8 cellular contexts compared by ENCODE assay signal in the genomic region with DNA sequence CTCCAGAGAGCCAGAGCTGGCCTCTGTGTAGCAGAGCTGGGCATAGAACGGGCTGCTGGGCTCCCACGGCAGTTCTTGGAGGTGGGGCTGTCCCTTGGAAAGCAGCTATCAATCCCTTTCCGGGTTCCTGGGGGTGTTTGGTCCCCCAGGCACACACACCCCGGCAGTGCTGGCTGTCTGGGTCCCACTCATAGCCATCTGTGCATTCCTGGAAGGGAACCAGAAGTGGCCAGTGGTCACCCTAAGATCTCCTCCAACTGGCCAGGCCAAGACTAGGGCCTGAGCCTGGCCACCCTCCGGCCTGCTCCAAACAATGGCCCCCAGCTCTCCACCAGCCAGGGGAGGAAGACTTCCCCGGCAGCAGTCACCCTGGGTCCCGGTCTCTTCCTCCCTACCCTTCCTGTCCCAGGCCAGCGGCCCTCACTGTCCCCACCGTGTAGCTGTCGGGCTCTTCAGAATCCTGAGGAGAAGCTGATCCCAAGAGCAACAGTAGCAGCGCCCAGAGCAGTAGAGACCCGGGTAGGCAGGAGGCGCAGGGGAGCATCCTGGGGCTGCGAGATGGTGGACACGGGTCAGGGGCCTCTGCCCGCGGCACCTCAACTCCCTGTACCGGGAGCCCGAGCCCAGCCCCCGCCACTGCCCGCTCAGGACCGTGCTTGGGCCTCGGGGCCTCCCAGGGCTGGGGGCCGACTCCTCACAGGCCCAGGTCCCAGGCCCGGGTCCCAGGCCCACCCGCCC. TPM values are rescaled to one million over a fixed set of nuclear protein-coding genes. Genes with fewer than 3 reads are reported as not detected.
A peak's percentile ranks its signal among the peaks of the same experiment; 100 is the strongest.
DNase-seq lines count a peak whose midpoint lies in the region; ATAC-seq lines count a peak whose summit lies in the region.

No MANE protein-coding gene starts in this region.

- H2AFZ ChIP-seq in GM23248: no peak overlapping the region

- peaks cover 34% of the 10 kb centered on the region for H3F3A ChIP-seq in GM23248 (ENCODE audit: insufficient read depth)

- H3K27me3 ChIP-seq in GM23248 (replicated peaks; ENCODE audit: insufficient read depth): no peaks in the 10 kb centered on the region
- H3K27me3 ChIP-seq in iPS-15b (ENCODE audit: control insufficient read depth, insufficient read depth, low read length): peaks cover 15% of the 10 kb centered on the region

- no peaks in the 10 kb centered on the region for H3K9me2 ChIP-seq in GM23248 (ENCODE audit: insufficient read depth)

- POLR2A ChIA-PET in activated naive CD8-positive, alpha-beta T cell treated with anti-CD3 and anti-CD28 coated beads, Interleukin-2, amount 10 ng/mL, durations not matched to agents 7 days and 5 days (lab: Charles Lee): interaction anchor here (0.8 to 7.5 kb wide), 8 partner anchors 10 to 56 kb away, joined by 3 to 176 read pairs (median 9); a partner anchor contains a TSS

- H3K4me1 ChIP-seq in GM23248 (ENCODE audit: insufficient read depth) (peaks cover 16% of the 10 kb centered on the region), iPS-15b (ENCODE audit: control insufficient read depth, insufficient read depth, low read length) (no peaks in the 10 kb centered on the region)

- H3K9me3 ChIP-seq in GM23248 (ENCODE audit: low read depth): no peaks in the 10 kb centered on the region
- no peaks in the 10 kb centered on the region for H3K9me3 ChIP-seq in iPS-15b (ENCODE audit: control insufficient read depth, insufficient read depth, low read length)

- peak; percentile 75 for DNase-seq in GM23248
- no peak for DNase-seq in activated naive CD8-positive, alpha-beta T cell treated with anti-CD3 and anti-CD28 coated beads, Interleukin-2, amount 10 ng/mL, durations not matched to agents 7 days and 5 days
- no peak for DNase-seq in skeletal muscle cell (ENCODE audit: low read depth)
- DNase-seq in glomerular visceral epithelial cell (ENCODE audit: extremely low spot score): no peak
- no peak for DNase-seq in OCI-M2 (lab: John Stamatoyannopoulos, UW; ENCODE audit: unreplicated experiment)
- DNase-seq in NCI-H2227 (lab: John Stamatoyannopoulos, UW; ENCODE audit: unreplicated experiment): no peak
- no peak for DNase-seq in stimulated activated naive CD4-positive, alpha-beta T cell treated with Interleukin-2 at 50 U/mL for 16 hours (lab: John Stamatoyannopoulos, UW)

- peak overlapping the region; percentile 93 for H3K9ac ChIP-seq in GM23248
- no peak overlapping the region for H3K9ac ChIP-seq in iPS-15b (ENCODE audit: low read depth, low read length)

- H3K4me3 Mint-ChIP-seq in activated naive CD8-positive, alpha-beta T cell treated with anti-CD3 and anti-CD28 coated beads, Interleukin-2, amount 10 ng/mL, durations not matched to agents 7 days and 5 days: peak overlapping the region; percentile 19

- H3K36me3 ChIP-seq in GM23248 (ENCODE audit: low read depth) (peaks cover 21% of the 10 kb centered on the region; the same call in 1 of the 2 replicates), iPS-15b (ENCODE audit: control insufficient read depth, insufficient read depth, low read length) (no peaks in the 10 kb centered on the region)

- H4K20me1 ChIP-seq in GM23248 (ENCODE audit: insufficient read depth): no peaks in the 10 kb centered on the region

- H3K4me1 Mint-ChIP-seq in activated naive CD8-positive, alpha-beta T cell treated with anti-CD3 and anti-CD28 coated beads, Interleukin-2, amount 10 ng/mL, durations not matched to agents 7 days and 5 days: peaks cover 23% of the 10 kb centered on the region

- WGBS in GM23248 (ENCODE audit: low coverage in 1 of 2, low lambda C conversion rate in 2 of 2, missing lambda C conversion rate in 2 of 2), 2 experiments: 3 to 13% methylated on average over 12 to 16 of the region's 26 CpGs

- H3K9me3 Mint-ChIP-seq in activated naive CD8-positive, alpha-beta T cell treated with anti-CD3 and anti-CD28 coated beads, Interleukin-2, amount 10 ng/mL, durations not matched to agents 7 days and 5 days: no peaks in the 10 kb centered on the region

- peak overlapping the region; percentile 85 for H3K4me3 ChIP-seq in GM23248
- H3K4me3 ChIP-seq in iPS-15b (ENCODE audit: low read depth, low read length): peak overlapping the region; percentile 32
- peak overlapping the region; percentile 69 for H3K4me3 ChIP-seq in skeletal muscle cell (ENCODE audit: low read depth, low read length)

- ATAC-seq in activated naive CD8-positive, alpha-beta T cell treated with anti-CD3 and anti-CD28 coated beads, Interleukin-2, amount 10 ng/mL, durations not matched to agents 7 days and 5 days (ENCODE audit: low read depth): no peak

- H3K4me2 ChIP-seq in GM23248 (ENCODE audit: unreplicated experiment): peak overlapping the region; percentile 89

- H3K79me2 ChIP-seq in GM23248 (ENCODE audit: insufficient read depth): peaks cover 46% of the 10 kb centered on the region

- no peaks in the 10 kb centered on the region for H3K27me3 Mint-ChIP-seq in activated naive CD8-positive, alpha-beta T cell treated with anti-CD3 and anti-CD28 coated beads, Interleukin-2, amount 10 ng/mL, durations not matched to agents 7 days and 5 days

- peak overlapping the region; percentile 40 for H3K27ac Mint-ChIP-seq in activated naive CD8-positive, alpha-beta T cell treated with anti-CD3 and anti-CD28 coated beads, Interleukin-2, amount 10 ng/mL, durations not matched to agents 7 days and 5 days

- H3K27ac ChIP-seq in GM23248: peak overlapping the region; percentile 74

- in situ Hi-C loops in GM23248 (cut with MboI): no loop called here

- peaks cover 5% of the 10 kb centered on the region for H3K36me3 Mint-ChIP-seq in activated naive CD8-positive, alpha-beta T cell treated with anti-CD3 and anti-CD28 coated beads, Interleukin-2, amount 10 ng/mL, durations not matched to agents 7 days and 5 days

RNA-seq across cellular contexts. Expression of a gene that starts 0.6 kb away (rescaled TPM):
- total RNA-seq in GM23248 (2014; rRNA removed; shearing (Covaris generic)): 308 and 328 TPM in 2 replicates
- polyA plus RNA-seq in GM23248 (2016; fragmentation: Nextera tagmentation; extraction: Ambion mirVana): 520 and 545 TPM in 2 replicates
- total RNA-seq in activated naive CD8-positive, alpha-beta T cell treated with anti-CD3 and anti-CD28 coated beads, Interleukin-2, amount 10 ng/mL, durations not matched to agents 7 days and 5 days: 10 to 100 TPM; 15.3 to 20.0 TPM

RNA-seq across cellular contexts. Expression of a gene that starts 7.7 kb away (rescaled TPM):
- total RNA-seq in GM23248 (2014; rRNA removed; shearing (Covaris generic)): 1.1 TPM in 1 of 2 replicates, not detected in the other
- 0.23 and 0.51 TPM in 2 replicates for polyA plus RNA-seq in GM23248 (2016; fragmentation: Nextera tagmentation; extraction: Ambion mirVana)
- 100 to 1,000 TPM; 161 to 175 TPM for total RNA-seq in activated naive CD8-positive, alpha-beta T cell treated with anti-CD3 and anti-CD28 coated beads, Interleukin-2, amount 10 ng/mL, durations not matched to agents 7 days and 5 days

RNA-seq across cellular contexts. Expression of a gene that starts 11.7 kb away (rescaled TPM):
- total RNA-seq in GM23248 (2014; rRNA removed; shearing (Covaris generic)): 49.6 and 56.0 TPM in 2 replicates
- 39.4 and 42.0 TPM in 2 replicates for polyA plus RNA-seq in GM23248 (2016; fragmentation: Nextera tagmentation; extraction: Ambion mirVana)
- 100 to 1,000 TPM; 102 to 110 TPM for total RNA-seq in activated naive CD8-positive, alpha-beta T cell treated with anti-CD3 and anti-CD28 coated beads, Interleukin-2, amount 10 ng/mL, durations not matched to agents 7 days and 5 days

RNA-seq across cellular contexts. Expression of a gene that starts 14.0 kb away (rescaled TPM):
- 1,045 and 1,312 TPM in 2 replicates for total RNA-seq in GM23248 (2014; rRNA removed; shearing (Covaris generic))
- 2,650 and 2,758 TPM in 2 replicates for polyA plus RNA-seq in GM23248 (2016; fragmentation: Nextera tagmentation; extraction: Ambion mirVana)
- 1,000 to 10,000 TPM; 1,357 to 1,424 TPM for total RNA-seq in activated naive CD8-positive, alpha-beta T cell treated with anti-CD3 and anti-CD28 coated beads, Interleukin-2, amount 10 ng/mL, durations not matched to agents 7 days and 5 days

RNA-seq across cellular contexts. Expression of a gene that starts 16.3 kb away (rescaled TPM):
- total RNA-seq in GM23248 (2014; rRNA removed; shearing (Covaris generic)): 201 and 220 TPM in 2 replicates
- 200 and 203 TPM in 2 replicates for polyA plus RNA-seq in GM23248 (2016; fragmentation: Nextera tagmentation; extraction: Ambion mirVana)
- 10 to 100 TPM; 78.2 to 82.9 TPM for total RNA-seq in activated naive CD8-positive, alpha-beta T cell treated with anti-CD3 and anti-CD28 coated beads, Interleukin-2, amount 10 ng/mL, durations not matched to agents 7 days and 5 days

Comparison
In these comparisons a context has a peak if more than half of its experiments do, and no peak if none do; other contexts are left out.
1. H3K4me3 ChIP-seq: peak in every context shown above with its lines; median percentile 85 in GM23248; 69 in skeletal muscle cell; 32 in iPS-15b.
2. RNA of a gene that starts 0.6 kb away (total RNA-seq): 308 to 328 TPM in GM23248; 15.3 to 20.0 TPM in activated naive CD8-positive, alpha-beta T cell treated with anti-CD3 and anti-CD28 coated beads, Interleukin-2, amount 10 ng/mL, durations not matched to agents 7 days and 5 days; every median in the first group is over 10 times any median in the second.
3. RNA of a gene that starts 7.7 kb away (total RNA-seq): 161 to 175 TPM in activated naive CD8-positive, alpha-beta T cell treated with anti-CD3 and anti-CD28 coated beads, Interleukin-2, amount 10 ng/mL, durations not matched to agents 7 days and 5 days; 1.1 TPM in GM23248; every median in the first group is over 10 times any median in the second.